In the genomic region with DNA sequence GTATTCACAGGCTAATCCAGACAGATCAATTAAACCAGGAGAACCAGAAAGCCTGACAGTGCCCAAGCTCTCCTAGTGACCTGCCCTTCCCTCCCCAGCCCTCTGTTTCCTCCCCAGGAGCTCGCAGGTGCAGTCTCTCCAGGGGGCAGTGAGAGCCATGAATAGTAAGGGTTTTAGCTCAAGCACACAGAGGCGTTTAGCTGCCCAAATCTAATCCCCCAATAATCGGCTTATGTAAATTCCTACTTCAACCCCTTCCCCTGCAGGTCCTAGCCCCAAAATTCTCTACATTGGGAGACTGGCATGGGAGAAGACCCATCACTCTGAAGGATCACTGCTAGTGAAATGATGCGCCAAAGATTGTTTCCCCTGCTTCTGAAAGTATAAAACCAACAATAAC, we compare ENCODE assay signal across 22 cellular contexts. TPM values are rescaled to one million over a fixed set of nuclear protein-coding genes. Genes with fewer than 3 reads are reported as not detected.
"Had no signal": no experiment of that assay in that cellular context is flagged by ENCODE, and none has a peak within 500 bp of the region (broad histone marks: within the 10 kb centered on the region; RNA-seq: fewer than 3 reads in every experiment).

No MANE protein-coding gene starts in this region.

- H3K27ac Mint-ChIP-seq: activated CD8-positive, alpha-beta memory T cell treated with anti-CD3 and anti-CD28 coated beads, Interleukin-2, amount 10 ng/mL, durations not matched to agents 7 days and 5 days; activated naive CD4-positive, alpha-beta T cell treated with anti-CD3 and anti-CD28 coated beads, Interleukin-2, amount 50 U/mL, for 72 hours; activated T-cell treated with anti-CD3 and anti-CD28 coated beads, Interleukin-2, amount 50 U/mL, for 24 hours; naive thymus-derived CD4-positive, alpha-beta T cell; stimulated activated naive B cell treated with anti-CD40 and anti-IgM and Interleukin-4, amounts not matched to agents 10 μg/mL and 1 μg/mL and 100 μg/mL, for 72 hours had no signal

- H3K4me3 ChIP-seq: body of pancreas, coronary artery, prostate gland, right lobe of liver, spleen, transverse colon had no signal

- H3K27me3 ChIP-seq: body of pancreas had no signal

- H3K36me3 ChIP-seq: prostate gland, right lobe of liver, spleen, transverse colon had no signal

- DNase-seq: activated CD4-positive, alpha-beta T cell treated with anti-CD3 and anti-CD28 coated beads, Interleukin-2, amount 50 U/mL, for 48 hours; activated CD4-positive, CD25-positive, alpha-beta regulatory T cell treated with anti-CD3 and anti-CD28 coated beads, Interleukin-2, amount 50 U/mL, for 72 hours; activated CD8-positive, alpha-beta memory T cell treated with anti-CD3 and anti-CD28 coated beads, Interleukin-2, amount 10 ng/mL, durations not matched to agents 7 days and 5 days; activated effector memory CD4-positive, alpha-beta T cell treated with anti-CD3 and anti-CD28 coated beads, Interleukin-2, amount 50 U/mL, for 16 hours; activated T-cell treated with anti-CD3 and anti-CD28 coated beads, Interleukin-2, amount 50 U/mL, for 24 hours; amniotic stem cell; body of pancreas; central memory CD4-positive, alpha-beta T cell; erythroblast; naive thymus-derived CD4-positive, alpha-beta T cell; occipital lobe; right lobe of liver; spleen; stimulated activated CD4-positive, alpha-beta T cell treated with anti-CD3 and anti-CD28 coated beads, Interleukin-2, amount 100 ng/mL, for 24 hours; stimulated activated naive B cell treated with anti-CD40 and anti-IgM and Interleukin-4, amounts not matched to agents 10 μg/mL and 1 μg/mL and 100 μg/mL, for 72 hours; transverse colon had no signal

- H3K4me1 ChIP-seq: prostate gland had no signal

- H3K9me3 Mint-ChIP-seq: activated naive CD4-positive, alpha-beta T cell treated with anti-CD3 and anti-CD28 coated beads, Interleukin-2, amount 50 U/mL, for 72 hours; activated T-cell treated with anti-CD3 and anti-CD28 coated beads, Interleukin-2, amount 50 U/mL, for 24 hours; naive thymus-derived CD4-positive, alpha-beta T cell; stimulated activated naive B cell treated with anti-CD40 and anti-IgM and Interleukin-4, amounts not matched to agents 10 μg/mL and 1 μg/mL and 100 μg/mL, for 72 hours had no signal

- H3K4me3 Mint-ChIP-seq: activated CD8-positive, alpha-beta memory T cell treated with anti-CD3 and anti-CD28 coated beads, Interleukin-2, amount 10 ng/mL, durations not matched to agents 7 days and 5 days; activated T-cell treated with anti-CD3 and anti-CD28 coated beads, Interleukin-2, amount 50 U/mL, for 24 hours; naive thymus-derived CD4-positive, alpha-beta T cell; stimulated activated naive B cell treated with anti-CD40 and anti-IgM and Interleukin-4, amounts not matched to agents 10 μg/mL and 1 μg/mL and 100 μg/mL, for 72 hours had no signal

- H3K36me3 Mint-ChIP-seq: activated CD8-positive, alpha-beta memory T cell treated with anti-CD3 and anti-CD28 coated beads, Interleukin-2, amount 10 ng/mL, durations not matched to agents 7 days and 5 days had no signal

- H3K9me3 ChIP-seq: body of pancreas, prostate gland, right lobe of liver, spleen, transverse colon had no signal

- H3K27ac ChIP-seq: body of pancreas, coronary artery, prostate gland, right lobe of liver, spleen, transverse colon had no signal

- ATAC-seq: activated CD8-positive, alpha-beta memory T cell treated with anti-CD3 and anti-CD28 coated beads, Interleukin-2, amount 10 ng/mL, durations not matched to agents 7 days and 5 days; activated naive CD4-positive, alpha-beta T cell treated with anti-CD3 and anti-CD28 coated beads, Interleukin-2, amount 50 U/mL, for 72 hours; body of pancreas; naive thymus-derived CD4-positive, alpha-beta T cell; right lobe of liver; stimulated activated naive B cell treated with anti-CD40 and anti-IgM and Interleukin-4, amounts not matched to agents 10 μg/mL and 1 μg/mL and 100 μg/mL, for 72 hours had no signal

RNA-seq across cellular contexts. Expression of gene TAL2, which starts 10.5 kb away (rescaled TPM):
- total RNA-seq: body of pancreas, glomerular endothelial cell, lung microvascular endothelial cell, mononuclear cell, prostate gland, spleen, transverse colon had no signal
- polyA plus RNA-seq: naive thymus-derived CD4-positive, alpha-beta T cell had no signal
